1 cellular context compared by ENCODE assay signal in the genomic region with DNA sequence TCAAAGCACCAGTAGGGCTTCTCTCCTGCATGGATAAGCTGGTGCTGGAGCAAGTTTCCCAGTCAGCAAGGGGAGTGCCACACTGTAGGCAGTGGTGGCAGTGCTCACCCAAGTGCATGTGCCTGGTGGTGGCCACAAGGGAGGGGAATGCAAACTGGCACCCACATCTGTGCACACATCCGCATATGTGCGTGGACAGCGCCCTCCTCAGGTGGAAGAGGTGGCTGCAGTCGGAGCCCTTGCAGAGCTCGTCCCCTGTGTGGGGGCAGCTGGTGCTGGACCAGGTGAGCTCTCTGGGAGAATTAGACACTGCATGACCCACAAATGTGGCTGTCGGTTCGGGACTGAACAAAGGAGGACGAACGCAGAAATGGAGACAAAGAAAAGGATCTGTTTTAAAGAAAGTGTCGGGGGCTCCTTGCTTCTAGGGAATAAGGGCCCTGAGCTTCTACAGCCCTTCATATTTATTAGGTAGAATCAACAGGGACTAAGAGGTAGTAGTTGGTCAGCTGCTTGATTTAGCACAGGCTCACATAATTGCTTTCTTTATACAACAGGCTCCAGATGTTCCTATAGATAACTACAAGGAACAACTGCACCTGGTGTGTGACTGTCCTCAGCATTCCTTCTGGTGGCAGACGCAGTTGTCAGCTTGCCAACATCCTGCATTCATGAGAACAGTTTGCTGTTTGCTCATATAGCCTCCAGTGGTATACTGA.
TF ChIP-seq lines count a peak whose summit lies in the region.

No MANE protein-coding gene starts in this region.

TF ChIP-seq in K562, 482 proteins besides CTCF, POLR2A, EP300 and RAD21:
- peak; percentile 18; the same call in 1 of the 2 replicates for TF ChIP-seq SMC3 (conservative IDR thresholded peaks at IDR 0.05; ENCODE audit: insufficient read depth, low read depth, low read length)
- TF ChIP-seq, protein P1, sequence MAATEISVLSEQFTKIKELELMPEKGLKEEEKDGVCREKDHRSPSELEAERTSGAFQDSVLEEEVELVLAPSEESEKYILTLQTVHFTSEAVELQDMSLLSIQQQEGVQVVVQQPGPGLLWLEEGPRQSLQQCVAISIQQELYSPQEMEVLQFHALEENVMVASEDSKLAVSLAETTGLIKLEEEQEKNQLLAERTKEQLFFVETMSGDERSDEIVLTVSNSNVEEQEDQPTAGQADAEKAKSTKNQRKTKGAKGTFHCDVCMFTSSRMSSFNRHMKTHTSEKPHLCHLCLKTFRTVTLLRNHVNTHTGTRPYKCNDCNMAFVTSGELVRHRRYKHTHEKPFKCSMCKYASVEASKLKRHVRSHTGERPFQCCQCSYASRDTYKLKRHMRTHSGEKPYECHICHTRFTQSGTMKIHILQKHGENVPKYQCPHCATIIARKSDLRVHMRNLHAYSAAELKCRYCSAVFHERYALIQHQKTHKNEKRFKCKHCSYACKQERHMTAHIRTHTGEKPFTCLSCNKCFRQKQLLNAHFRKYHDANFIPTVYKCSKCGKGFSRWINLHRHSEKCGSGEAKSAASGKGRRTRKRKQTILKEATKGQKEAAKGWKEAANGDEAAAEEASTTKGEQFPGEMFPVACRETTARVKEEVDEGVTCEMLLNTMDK (IDR thresholded peaks at IDR 0.05; ENCODE audit: borderline replicate concordance, insufficient read depth, low read depth, low read length, poor library complexity, severe bottlenecking) = peak; percentile 21
- TF ChIP-seq TAL1 (IDR thresholded peaks at IDR 0.05) = peak; percentile 63
- TF ChIP-seq TCF3 (CRISPR knock-in tag; IDR thresholded peaks at IDR 0.05) = peak; percentile 59
- TF ChIP-seq ARID1B (IDR thresholded peaks at IDR 0.05) = peak; percentile 52; the same call in 1 of the 2 replicates
- TF ChIP-seq CBFA2T3 (IDR thresholded peaks at IDR 0.05) = peak; percentile 64
- TF ChIP-seq, protein P2, sequence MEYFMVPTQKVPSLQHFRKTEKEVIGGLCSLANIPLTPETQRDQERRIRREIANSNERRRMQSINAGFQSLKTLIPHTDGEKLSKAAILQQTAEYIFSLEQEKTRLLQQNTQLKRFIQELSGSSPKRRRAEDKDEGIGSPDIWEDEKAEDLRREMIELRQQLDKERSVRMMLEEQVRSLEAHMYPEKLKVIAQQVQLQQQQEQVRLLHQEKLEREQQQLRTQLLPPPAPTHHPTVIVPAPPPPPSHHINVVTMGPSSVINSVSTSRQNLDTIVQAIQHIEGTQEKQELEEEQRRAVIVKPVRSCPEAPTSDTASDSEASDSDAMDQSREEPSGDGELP (CRISPR knock-in tag; IDR thresholded peaks at IDR 0.05; ENCODE audit: borderline replicate concordance) = peak; percentile 25; the same call in 1 of the 2 replicates
- TF ChIP-seq CBX5 (IDR thresholded peaks at IDR 0.05; ENCODE audit: borderline replicate concordance, low read depth) = 0 out of 2 replicates have a peak, but pooled peaks have one; percentile 20
- peak; percentile 51 for TF ChIP-seq NFIC (IDR thresholded peaks at IDR 0.05)
- TF ChIP-seq STAG1 (CRISPR knock-in tag; IDR thresholded peaks at IDR 0.05; ENCODE audit: borderline replicate concordance) = 0 out of 2 replicates have a peak, but pooled peaks have one; percentile 44
- TF ChIP-seq TEAD4 (IDR thresholded peaks at IDR 0.05; ENCODE audit: low read length) = peak; percentile 28; the same call in 1 of the 2 replicates
- TF ChIP-seq TEAD4 (CRISPR knock-in tag; IDR thresholded peaks at IDR 0.05; ENCODE audit: borderline replicate concordance) = no peak
- no peak for TF ChIP-seq SRSF9 (IDR thresholded peaks at IDR 0.05; ENCODE audit: borderline replicate concordance, low read depth, low read length)
- 0 out of 2 replicates have a peak, but pooled peaks have one; percentile 7 for TF ChIP-seq KLF16 (IDR thresholded peaks at IDR 0.05)
- TF ChIP-seq ZNF121 (CRISPR knock-in tag; conservative IDR thresholded peaks at IDR 0.05) = no peak
- no peak for TF ChIP-seq SIN3A (IDR thresholded peaks at IDR 0.05; ENCODE audit: borderline replicate concordance in 2 of 2, control insufficient read depth in 1 of 2, low read depth in 2 of 2, low read length in 2 of 2)
- peak in 1 of 2 experiments; percentile 67; a peak in 1 of 4 replicates for TF ChIP-seq TRIM24 (IDR thresholded peaks at IDR 0.05)
- TF ChIP-seq DNMT1 (IDR thresholded peaks at IDR 0.05) = no peak
- peak; percentile 62 for TF ChIP-seq CBFA2T2 (conservative IDR thresholded peaks at IDR 0.05)
